ENCODE assay signal across 27 cellular contexts in the genomic region with DNA sequence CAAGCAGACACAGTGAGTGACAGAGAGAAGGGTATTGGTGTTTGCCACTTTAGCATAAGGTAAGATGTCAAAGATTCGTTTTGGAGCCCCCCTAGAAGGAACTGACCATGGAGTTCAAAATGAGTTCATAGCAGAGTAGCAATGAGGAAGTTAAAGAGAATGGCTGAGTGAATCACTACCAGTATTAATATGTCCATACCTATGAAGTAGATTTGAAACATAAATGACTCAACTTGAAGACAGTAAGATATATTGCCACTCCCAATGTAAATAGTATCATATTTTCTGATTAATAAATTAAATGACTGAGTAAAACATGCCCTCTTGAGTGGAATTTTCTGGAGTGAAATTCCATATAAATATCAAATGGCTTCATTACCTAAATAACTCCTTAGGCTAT.
"Had no signal": no experiment of that assay in that cellular context is flagged by ENCODE, and none has a peak within 500 bp of the region (broad histone marks: within the 10 kb centered on the region; RNA-seq: fewer than 3 reads in every experiment).

No MANE protein-coding gene starts in this region.

- H3K4me1 Mint-ChIP-seq: activated naive CD8-positive, alpha-beta T cell treated with anti-CD3 and anti-CD28 coated beads, Interleukin-2, amount 10 ng/mL, durations not matched to agents 7 days and 5 days had no signal

- H3K9ac ChIP-seq: SK-N-SH had no signal

- H3K36me3 ChIP-seq: adrenal gland, MG63, SJCRH30 had no signal

- H3K9me3 Mint-ChIP-seq: activated CD8-positive, alpha-beta T cell treated with anti-CD3 and anti-CD28 coated beads for 36 hours; activated naive CD8-positive, alpha-beta T cell treated with anti-CD3 and anti-CD28 coated beads, Interleukin-2, amount 10 ng/mL, durations not matched to agents 7 days and 5 days; activated T-helper 2 cell treated with anti-CD3 and anti-CD28 coated beads, Interferon-gamma antibody, Interleukin-2, Interleukin-4, amounts not matched to agents 10 μg/mL and 5 μg/mL and 100 μg/mL, durations not matched to agents 14 hours and 24 hours and 36 hours had no signal

- H3K4me3 Mint-ChIP-seq: activated CD8-positive, alpha-beta T cell treated with anti-CD3 and anti-CD28 coated beads for 36 hours; activated naive CD8-positive, alpha-beta T cell treated with anti-CD3 and anti-CD28 coated beads, Interleukin-2, amount 10 ng/mL, durations not matched to agents 7 days and 5 days; activated T-cell treated with anti-CD3 and anti-CD28 coated beads, Interleukin-2, amount 50 U/mL, for 72 hours had no signal

- H3K4me3 ChIP-seq: adrenal gland, MG63, SJCRH30 had no signal

- H3K36me3 Mint-ChIP-seq: activated naive CD8-positive, alpha-beta T cell treated with anti-CD3 and anti-CD28 coated beads, Interleukin-2, amount 10 ng/mL, durations not matched to agents 7 days and 5 days had no signal

- H3K9me2 ChIP-seq: SK-N-SH had no signal

- H3K27ac ChIP-seq: adrenal gland, SJCRH30, VCaP had no signal

- ATAC-seq: activated CD8-positive, alpha-beta T cell treated with anti-CD3 and anti-CD28 coated beads for 36 hours; activated T-cell treated with anti-CD3 and anti-CD28 coated beads, Interleukin-2, amount 50 U/mL, for 72 hours had no signal

- H3K4me2 ChIP-seq: SK-N-SH had no signal

- H3K9me3 ChIP-seq: adrenal gland, MG63, SJCRH30, SK-N-SH had no signal

- H3K27me3 ChIP-seq: adrenal gland, MG63, SJCRH30 had no signal

- DNase-seq: activated CD4-positive, alpha-beta T cell treated with anti-CD3 and anti-CD28 coated beads, Interleukin-2, amount 50 U/mL, for 1 hour; activated CD4-positive, CD25-positive, alpha-beta regulatory T cell; activated CD8-positive, alpha-beta memory T cell treated with anti-CD3 and anti-CD28 coated beads, Interleukin-2, amount 50 U/mL, for 4 hours; activated CD8-positive, alpha-beta T cell treated with anti-CD3 and anti-CD28 coated beads for 36 hours; activated naive CD4-positive, alpha-beta T cell treated with anti-CD3 and anti-CD28 coated beads, Interleukin-2, amount 50 U/mL, for 16 hours; activated naive CD8-positive, alpha-beta T cell treated with anti-CD3 and anti-CD28 coated beads, Interleukin-2, amount 10 ng/mL, durations not matched to agents 7 days and 5 days; activated T-cell treated with anti-CD3 and anti-CD28 coated beads, Interleukin-2, amount 50 U/mL, for 72 hours; adrenal gland; anterior cingulate cortex; caudate nucleus; MG63; MV-4-11; NCI-H1105; NCI-H1436; NCI-H1694 treated with DMSO at 0.1 percent for 48 hours; NCI-H2029 treated with DMSO at 0.1 percent for 48 hours; NCI-H345; NCI-H510A; NCI-H526 treated with DMSO at 0.1 percent for 48 hours; NCI-H82; OCI-M1; Right ventricle myocardium superior; SJCRH30; SK-N-SH; T-helper 1 cell had no signal

- H3K27ac Mint-ChIP-seq: activated CD8-positive, alpha-beta T cell treated with anti-CD3 and anti-CD28 coated beads for 36 hours; activated naive CD8-positive, alpha-beta T cell treated with anti-CD3 and anti-CD28 coated beads, Interleukin-2, amount 10 ng/mL, durations not matched to agents 7 days and 5 days; activated T-cell treated with anti-CD3 and anti-CD28 coated beads, Interleukin-2, amount 50 U/mL, for 72 hours; activated T-helper 2 cell treated with anti-CD3 and anti-CD28 coated beads, Interferon-gamma antibody, Interleukin-2, Interleukin-4, amounts not matched to agents 10 μg/mL and 5 μg/mL and 100 μg/mL, durations not matched to agents 14 hours and 24 hours and 36 hours had no signal

- H3K4me1 ChIP-seq: adrenal gland, SJCRH30 had no signal

- H3K27me3 Mint-ChIP-seq: activated CD8-positive, alpha-beta T cell treated with anti-CD3 and anti-CD28 coated beads for 36 hours; activated naive CD8-positive, alpha-beta T cell treated with anti-CD3 and anti-CD28 coated beads, Interleukin-2, amount 10 ng/mL, durations not matched to agents 7 days and 5 days had no signal
